Comparison of ENCODE assay signal across 13 cellular contexts in the genomic region with DNA sequence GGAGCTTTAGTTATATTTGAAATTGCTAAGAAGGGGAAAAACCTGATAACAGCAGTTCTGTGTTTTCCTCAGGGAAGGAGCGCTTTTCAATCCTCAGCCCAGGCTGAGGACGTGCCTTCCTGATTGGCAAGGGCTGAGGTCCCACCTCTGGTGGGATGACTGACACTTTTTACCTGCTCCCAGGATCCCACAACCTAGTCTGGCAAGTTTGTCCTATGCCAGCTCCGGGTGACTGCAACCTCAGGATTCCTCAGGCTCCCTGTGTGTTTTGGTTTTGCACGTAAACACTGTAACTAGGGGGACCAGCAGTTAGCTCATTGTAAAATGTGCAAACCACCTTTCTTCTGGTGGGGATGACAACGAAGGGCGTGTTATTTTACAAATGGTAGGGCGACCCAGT. TPM values are rescaled to one million over a fixed set of nuclear protein-coding genes. Genes with fewer than 3 reads are reported as not detected.
A peak's percentile ranks its signal among the peaks of the same experiment; 100 is the strongest.
DNase-seq lines count a peak whose midpoint lies in the region; ATAC-seq and TF ChIP-seq lines count a peak whose summit lies in the region.
"Had no signal": no experiment of that assay in that cellular context is flagged by ENCODE, and none has a peak within 500 bp of the region (broad histone marks: within the 10 kb centered on the region; RNA-seq: fewer than 3 reads in every experiment).

No MANE protein-coding gene starts in this region.

- POLR2A ChIA-PET in IMR-90 (lab: Charles Lee; ENCODE audit: unreplicated experiment) = no interaction called here

- no peak for TF ChIP-seq CTCF in IMR-90 (conservative IDR thresholded peaks at IDR 0.05; ENCODE audit: low read depth, low read length)
- no peak for TF ChIP-seq CTCF in testis (IDR thresholded peaks at IDR 0.05)

- H3K4me3 ChIP-seq in IMR-90 (ENCODE audit: insufficient read depth, low read depth, low read length) (no peak overlapping the region), mesendoderm (ENCODE audit: low read length) (no peak overlapping the region), testis (no peak overlapping the region)
- H3K4me3 ChIP-seq: ovary had no signal

- H3K14ac ChIP-seq in IMR-90 (replicated peaks; ENCODE audit: low read depth, low read length) = 0 out of 2 replicates have a peak overlapping the region, but pooled peaks have one; percentile 37

- H2AK9ac ChIP-seq in IMR-90 (replicated peaks; ENCODE audit: low read depth, low read length, poor library complexity) = no peak overlapping the region

- no peak for TF ChIP-seq POLR2A in IMR-90 (IDR thresholded peaks at IDR 0.05; ENCODE audit: low read depth, low read length)
- no peak for TF ChIP-seq POLR2A in testis (IDR thresholded peaks at IDR 0.05)

- H3K18ac ChIP-seq in IMR-90 (ENCODE audit: low read depth, low read length) (no peak overlapping the region), mesendoderm (ENCODE audit: low read length) (no peak overlapping the region)

- H2BK20ac ChIP-seq in IMR-90 (ENCODE audit: low read depth, low read length) = peak overlapping the region; percentile 14; the same call in 1 of the 2 replicates

- dilution Hi-C loops in IMR-90 (cut with HindIII; ENCODE audit: low sequenced_read_pairs, unreplicated experiment) = no loop called here

- no peaks in the 10 kb centered on the region for H3K27me3 ChIP-seq in IMR-90 (ENCODE audit: control insufficient read depth, insufficient read depth, low read length)
- H3K27me3 ChIP-seq in mesendoderm (ENCODE audit: insufficient read depth, low read length, poor library complexity) = no peaks in the 10 kb centered on the region
- H3K27me3 ChIP-seq in testis = no peaks in the 10 kb centered on the region
- H3K27me3 ChIP-seq: ovary had no signal

- H3K36me3 ChIP-seq in IMR-90 (ENCODE audit: control insufficient read depth, insufficient read depth, low read length) (no peaks in the 10 kb centered on the region), mesendoderm (ENCODE audit: control insufficient read depth, insufficient read depth, low read length) (no peaks in the 10 kb centered on the region), testis (ENCODE audit: low read depth, missing control alignments) (no peaks in the 10 kb centered on the region)
- H3K36me3 ChIP-seq: ovary had no signal

- no peak for TF ChIP-seq RAD21 in IMR-90 (IDR thresholded peaks at IDR 0.05; ENCODE audit: low read length)

- H2BK120ac ChIP-seq in IMR-90 (ENCODE audit: low read depth, low read length) (no peak overlapping the region; the same call in 1 of the 2 replicates), mesendoderm (ENCODE audit: low read depth, low read length) (no peak overlapping the region)

- CTCF ChIA-PET in IMR-90 (lab: Yijun Ruan, JAX) = no interaction called here

- in situ Hi-C loops in Caki2 (cut with HindIII; ENCODE audit: low pct_unique_long_range_greater_than_20kb, low sequenced_read_pairs) (no loop called here), IMR-90 (cut with MboI; ENCODE audit: low sequenced_read_pairs) (no loop called here), KBM-7 (cut with MboI; ENCODE audit: low pct_unique_long_range_greater_than_20kb, low sequenced_read_pairs) (no loop called here)

- peaks cover 7% of the 10 kb centered on the region; the same call in 1 of the 2 replicates for H3K4me1 ChIP-seq in IMR-90 (ENCODE audit: control insufficient read depth, insufficient read depth, low read length)
- peaks cover 3% of the 10 kb centered on the region for H3K4me1 ChIP-seq in mesendoderm (ENCODE audit: control insufficient read depth, low read depth, low read length)
- H3K4me1 ChIP-seq in testis = no peaks in the 10 kb centered on the region

- H4K20me1 ChIP-seq in IMR-90 (ENCODE audit: insufficient read depth, low read length) = no peaks in the 10 kb centered on the region

- H3K79me2 ChIP-seq in mesendoderm (ENCODE audit: control insufficient read depth, insufficient read depth, low read length) = no peaks in the 10 kb centered on the region

- H3K56ac ChIP-seq in IMR-90 (ENCODE audit: extremely low read depth, insufficient read depth, low read length) (no peak overlapping the region), mesendoderm (ENCODE audit: low read length) (no peak overlapping the region)

- H3K9ac ChIP-seq in IMR-90 (ENCODE audit: low read depth, low read length) (no peak overlapping the region), mesendoderm (ENCODE audit: low read length) (no peak overlapping the region)

- H2AK5ac ChIP-seq in IMR-90 (ENCODE audit: low read depth, low read length) = 0 out of 2 replicates have a peak overlapping the region, but pooled peaks have one; percentile 42
- no peak overlapping the region for H2AK5ac ChIP-seq in mesendoderm (ENCODE audit: low read length)

- H3K9me3 ChIP-seq in IMR-90 (ENCODE audit: control insufficient read depth, insufficient read depth, low read length) (no peaks in the 10 kb centered on the region), testis (no peaks in the 10 kb centered on the region)
- H3K9me3 ChIP-seq: ovary had no signal

- no TSS peak for BruUV-seq in IMR-90 (replicated peaks; lab: Mats Ljungman, UMichigan)

- H4K8ac ChIP-seq in IMR-90 (ENCODE audit: low read depth in 2 of 2, low read length in 2 of 2) (no peak overlapping the region; a peak in 1 of 4 replicates), mesendoderm (ENCODE audit: low read depth, low read length) (no peak overlapping the region)

- H2BK15ac ChIP-seq in IMR-90 (ENCODE audit: low read depth, low read length) (peak overlapping the region; percentile 74; the same call in 2 of the 3 replicates), mesendoderm (replicated peaks; ENCODE audit: low read depth) (no peak overlapping the region)

- DNase-seq in Caki2 (ENCODE audit: low read depth) (peak; percentile 27), IMR-90 (peak; percentile 63), caudate nucleus (lab: John Stamatoyannopoulos, UW) (peak in 2 of 61 donors; percentile 17 to 25), mesendoderm (peak; percentile 90), testis (no peak), OCI-M1 (lab: John Stamatoyannopoulos, UW) (no peak), KBM-7 (no peak)
- DNase-seq: activated CD4-positive, alpha-beta T cell treated with anti-CD3 and anti-CD28 coated beads, Interleukin-2, amount 50 U/mL, for 48 hours; CD8-positive, alpha-beta T cell; ovary; T-helper 1 cell had no signal

- peak overlapping the region; percentile 5 for H2AFZ ChIP-seq in IMR-90 (replicated peaks; ENCODE audit: low read length, poor library complexity)

- intact Hi-C loops in IMR-90 (cut with micrococcal nuclease) (no loop called here), testis (cut with DNase I; ENCODE audit: low total_unique reads) (no loop called here)

- ATAC-seq in IMR-90 (ENCODE audit: low read depth) (no peak), GM18861 (IDR thresholded peaks at IDR 0.05; ENCODE audit: unreplicated experiment) (no peak)
- ATAC-seq: CD8-positive, alpha-beta T cell; left lobe of liver had no signal

- 0 out of 2 replicates have a peak, but pooled peaks cover 2% of the 10 kb centered on the region for H3K9me1 ChIP-seq in IMR-90 (ENCODE audit: insufficient read depth, low read length)

- H3K23ac ChIP-seq in IMR-90 (ENCODE audit: low read depth, low read length) (no peak overlapping the region), mesendoderm (ENCODE audit: low read length) (no peak overlapping the region)

- H4K5ac ChIP-seq in IMR-90 (ENCODE audit: low read depth, low read length) (no peak overlapping the region), mesendoderm (ENCODE audit: low read length) (no peak overlapping the region)

- 60% methylated on average over 1 of the region's 7 CpGs; no CpG with 5 or more reads in 1 of the 2 experiments for WGBS in IMR-90 (ENCODE audit: extremely low coverage in 2 of 2, insufficient read length in 1 of 2), 2 experiments
- no CpG with 5 or more reads among the region's 7 CpGs for WGBS in mesendoderm (ENCODE audit: extremely low coverage, insufficient coverage, low lambda C conversion rate)
- WGBS in testis, 2 donors = 57 to 64% methylated on average over 7 of the region's 7 CpGs

- H3K4ac ChIP-seq in IMR-90 (ENCODE audit: low read depth, low read length) (no peak overlapping the region), mesendoderm (ENCODE audit: low read depth, low read length) (no peak overlapping the region)

- H4K91ac ChIP-seq in IMR-90 (ENCODE audit: insufficient read depth, low read depth, low read length) = no peak overlapping the region; the same call in 1 of the 2 replicates

- H3K79me1 ChIP-seq in IMR-90 (ENCODE audit: low read depth in 1 of 2, low read length in 2 of 2) (no peaks in the 10 kb centered on the region), mesendoderm (ENCODE audit: low read length) (no peaks in the 10 kb centered on the region)

- H2BK5ac ChIP-seq in IMR-90 (ENCODE audit: low read depth, low read length, poor library complexity, severe bottlenecking) (no peak overlapping the region), mesendoderm (ENCODE audit: low read length) (no peak overlapping the region)

- H3K4me2 ChIP-seq in IMR-90 (ENCODE audit: low read depth, low read length) = no peak overlapping the region
- H3K4me2 ChIP-seq in mesendoderm (ENCODE audit: low read length) = no peak overlapping the region

- no peak overlapping the region for H3K27ac ChIP-seq in IMR-90 (ENCODE audit: insufficient read depth, low read length)
- H3K27ac ChIP-seq in caudate nucleus (ENCODE audit: low read depth, low read length) = peak overlapping the region; percentile 18
- H3K27ac ChIP-seq in mesendoderm (ENCODE audit: low read depth, low read length) = no peak overlapping the region
- no peak overlapping the region for H3K27ac ChIP-seq in testis
- H3K27ac ChIP-seq: ovary had no signal

TF ChIP-seq in IMR-90, 13 proteins besides CTCF, POLR2A, EP300 and RAD21:
- no peak for TF ChIP-seq MAZ (IDR thresholded peaks at IDR 0.05; ENCODE audit: borderline replicate concordance, low read depth, low read length)
- TF ChIP-seq CEBPB (IDR thresholded peaks at IDR 0.05; ENCODE audit: low read depth, low read length) = no peak
- no peak for TF ChIP-seq CHD1 (IDR thresholded peaks at IDR 0.05; ENCODE audit: low read depth, low read length)
- no peak for TF ChIP-seq MAFK (IDR thresholded peaks at IDR 0.05; ENCODE audit: low read depth, low read length)
- no peak for TF ChIP-seq FOS (IDR thresholded peaks at IDR 0.05; ENCODE audit: low read depth, low read length)

RNA-seq across cellular contexts. Expression of a gene that starts 7.5 kb away (rescaled TPM):
- total RNA-seq in Caki2 (2014; rRNA removed; shearing (Covaris generic); ENCODE audit: low replicate concordance) = not detected in 2 replicates
- under 0.01 and 0.18 TPM in 2 replicates for total RNA-seq in IMR-90 (2012; rRNA removed)
- 0.10 and 0.74 TPM in 2 replicates for polyA plus RNA-seq in IMR-90 (2012; rRNA removed)
- polyA plus RNA-seq in IMR-90 (2012; cell fraction: cytosol; rRNA removed) = 0.33 and 0.42 TPM in 2 replicates
- polyA plus RNA-seq in IMR-90 (2012; cell fraction: nucleus; rRNA removed; ENCODE audit: low replicate concordance) = 0.50 and 1.2 TPM in 2 replicates
- polyA plus RNA-seq in mesendoderm (2013, experiment 1 of 2) = 0.13 TPM
- 0.15 TPM for polyA plus RNA-seq in mesendoderm (2013, experiment 2 of 2)
- total RNA-seq in testis = 100 to 1,000 TPM in 1 of 2 donors, 10 to 100 TPM in 1; 61.5 to 118 TPM
- polyA plus RNA-seq in testis (ENCODE audit: insufficient read depth, low read depth, low replicate concordance) = 266 TPM
- total RNA-seq: CD8-positive, alpha-beta T cell; left lobe of liver had no signal

Comparison
In these comparisons a context has a peak if more than half of its experiments do, and no peak if none do; other contexts are left out.
1. DNase-seq: peak in Caki2 (single experiment), IMR-90 (single experiment) and mesendoderm (single experiment); none in testis (single experiment), OCI-M1 (single experiment) and KBM-7 (single experiment).
2. RNA of a gene that starts 7.5 kb away (total RNA-seq): 61.5 to 118 TPM in testis; under 0.01 to 0.18 TPM in IMR-90 and not detected in Caki2; every median in the first group is over 10 times any median in the second.